In the genomic region with DNA sequence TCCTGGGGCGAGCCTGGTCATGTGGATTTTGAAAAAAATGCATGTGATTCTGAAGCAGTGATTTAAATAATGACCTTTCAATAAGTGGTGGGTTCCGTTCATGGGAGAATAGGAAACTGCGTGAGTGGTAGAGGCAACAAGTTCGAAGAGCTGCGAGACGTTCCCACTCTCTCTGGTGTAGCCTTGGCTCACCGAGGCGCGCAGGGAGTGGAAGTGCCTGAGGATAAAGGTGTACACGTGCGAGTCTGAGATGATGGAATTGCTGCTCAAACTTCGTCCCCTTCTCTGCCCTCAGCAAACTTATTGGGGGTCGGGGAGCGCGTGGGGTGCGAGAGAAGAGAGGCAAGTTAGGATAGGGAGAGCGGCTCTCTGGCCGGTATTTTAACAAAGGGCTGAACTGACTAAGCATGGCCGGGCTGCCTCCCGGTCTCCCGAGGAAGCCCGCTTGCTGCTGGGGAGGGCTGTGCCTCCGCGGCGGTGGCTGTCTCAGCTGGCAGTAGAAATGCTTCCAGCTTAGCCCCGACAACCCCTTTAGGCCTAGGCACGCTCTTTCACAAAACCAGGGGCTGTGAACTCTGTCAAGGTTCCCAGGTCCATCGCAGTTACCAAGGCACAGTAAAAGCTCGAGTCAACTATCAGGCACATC, we compare ENCODE assay signal across 8 cellular contexts. TPM values are rescaled to one million over a fixed set of nuclear protein-coding genes. Genes with fewer than 3 reads are reported as not detected.
DNase-seq lines count a peak whose midpoint lies in the region; ATAC-seq lines count a peak whose summit lies in the region.

No MANE protein-coding gene starts in this region.

- peaks cover 5% of the 10 kb centered on the region; the same call in 1 of the 2 replicates for H3K4me1 ChIP-seq in HUES64 (ENCODE audit: insufficient read depth, low read length)
- peaks cover 13 to 14% of the 10 kb centered on the region in 2 donors for H3K4me1 ChIP-seq in duodenal mucosa (ENCODE audit: control insufficient read depth in 1 of 2, insufficient read depth in 2 of 2, low read length in 2 of 2)

- H3K9ac ChIP-seq in HUES64 (ENCODE audit: low read depth, low read length) = peak overlapping the region; percentile 82
- peak overlapping the region; percentile 91 to 95 for H3K9ac ChIP-seq in duodenal mucosa (ENCODE audit: low read depth in 1 of 2, low read length in 2 of 2)

- H3K36me3 ChIP-seq in HUES64 (ENCODE audit: insufficient read depth, low read length) (peaks cover 13% of the 10 kb centered on the region), duodenal mucosa (ENCODE audit: control insufficient read depth in 1 of 2, insufficient read depth in 2 of 2, low read length in 2 of 2) (peaks cover 0 to 4% of the 10 kb centered on the region in 2 donors)

- WGBS in HUES64 = 10% methylated on average over 29 of the region's 29 CpGs

- peak; percentile 20 for ATAC-seq in GM21526 (IDR thresholded peaks at IDR 0.05; ENCODE audit: low FRiP score, unreplicated experiment)
- ATAC-seq in memory B cell (ENCODE audit: low read depth) = peak; percentile 20
- ATAC-seq in stimulated activated naive B cell treated with anti-CD40 and anti-IgM and Interleukin-4, amounts not matched to agents 10 μg/mL and 1 μg/mL and 100 μg/mL, for 72 hours (replicated peaks) = peak; percentile 36

- peak overlapping the region; percentile 100 for H3K27ac Mint-ChIP-seq in memory B cell
- H3K27ac Mint-ChIP-seq in stimulated activated naive B cell treated with anti-CD40 and anti-IgM and Interleukin-4, amounts not matched to agents 10 μg/mL and 1 μg/mL and 100 μg/mL, for 72 hours = peak overlapping the region; percentile 100

- H3K9me3 Mint-ChIP-seq in memory B cell = no peaks in the 10 kb centered on the region
- no peaks in the 10 kb centered on the region for H3K9me3 Mint-ChIP-seq in stimulated activated naive B cell treated with anti-CD40 and anti-IgM and Interleukin-4, amounts not matched to agents 10 μg/mL and 1 μg/mL and 100 μg/mL, for 72 hours

- H3K27me3 ChIP-seq in HUES64 (ENCODE audit: insufficient read depth, low read length) (no peaks in the 10 kb centered on the region), duodenal mucosa (ENCODE audit: control insufficient read depth in 1 of 2, insufficient read depth in 2 of 2, low read length in 2 of 2) (no peaks in the 10 kb centered on the region)

- peaks cover 27% of the 10 kb centered on the region for H3K4me1 Mint-ChIP-seq in memory B cell
- H3K4me1 Mint-ChIP-seq in stimulated activated naive B cell treated with anti-CD40 and anti-IgM and Interleukin-4, amounts not matched to agents 10 μg/mL and 1 μg/mL and 100 μg/mL, for 72 hours = peaks cover 23 to 51% of the 10 kb centered on the region in 2 donors

- H3K9me3 ChIP-seq in HUES64 (ENCODE audit: insufficient read depth, low read depth, low read length) = no peaks in the 10 kb centered on the region
- H3K9me3 ChIP-seq in duodenal mucosa (ENCODE audit: control insufficient read depth in 1 of 2, low read length in 2 of 2) = no peaks in the 10 kb centered on the region

- peak overlapping the region; percentile 96 for H3K4me3 Mint-ChIP-seq in memory B cell
- peak overlapping the region; percentile 93 to 100 for H3K4me3 Mint-ChIP-seq in stimulated activated naive B cell treated with anti-CD40 and anti-IgM and Interleukin-4, amounts not matched to agents 10 μg/mL and 1 μg/mL and 100 μg/mL, for 72 hours

- no peaks in the 10 kb centered on the region for H3K27me3 Mint-ChIP-seq in memory B cell
- no peaks in the 10 kb centered on the region for H3K27me3 Mint-ChIP-seq in stimulated activated naive B cell treated with anti-CD40 and anti-IgM and Interleukin-4, amounts not matched to agents 10 μg/mL and 1 μg/mL and 100 μg/mL, for 72 hours

- peak overlapping the region; percentile 70 for H3K4me3 ChIP-seq in HUES64 (ENCODE audit: low read length)
- peak overlapping the region; percentile 89 to 91 for H3K4me3 ChIP-seq in duodenal mucosa (ENCODE audit: low read depth in 1 of 2, low read length in 2 of 2)

- DNase-seq in ELR (ENCODE audit: low read depth) (peak; percentile 54), memory B cell (ENCODE audit: low spot score in 2 of 2) (peak in 1 of 2 donors; percentile 35), SKM-1 (lab: John Stamatoyannopoulos, UW; ENCODE audit: unreplicated experiment) (no peak)
- peak; percentile 28 to 38 for DNase-seq in activated CD4-positive, alpha-beta T cell treated with anti-CD3 and anti-CD28 coated beads for 4 hours
- peak; percentile 38 for DNase-seq in stimulated activated naive B cell treated with anti-CD40 and anti-IgM and Interleukin-4, amounts not matched to agents 10 μg/mL and 1 μg/mL and 100 μg/mL, for 72 hours

- H3K36me3 Mint-ChIP-seq in memory B cell = peaks cover 6% of the 10 kb centered on the region
- peaks cover 22 to 42% of the 10 kb centered on the region in 2 donors for H3K36me3 Mint-ChIP-seq in stimulated activated naive B cell treated with anti-CD40 and anti-IgM and Interleukin-4, amounts not matched to agents 10 μg/mL and 1 μg/mL and 100 μg/mL, for 72 hours

- H3K27ac ChIP-seq in HUES64 (ENCODE audit: low read depth, low read length) = peak overlapping the region; percentile 83
- peak overlapping the region; percentile 94 for H3K27ac ChIP-seq in duodenal mucosa (ENCODE audit: low read depth, low read length)

RNA-seq across cellular contexts. Expression of gene STT3A, which starts 0.9 kb away (rescaled TPM):
- 119 TPM for polyA plus RNA-seq in HUES64 (2013, experiment 1 of 2)
- polyA plus RNA-seq in HUES64 (2013, experiment 2 of 2) = 120 TPM

RNA-seq across cellular contexts. Expression of gene EI24, which starts 22.5 kb away (rescaled TPM):
- polyA plus RNA-seq in HUES64 (2013, experiment 1 of 2) = 125 TPM
- polyA plus RNA-seq in HUES64 (2013, experiment 2 of 2) = 125 TPM

RNA-seq across cellular contexts. Expression of gene CHEK1, which starts 33.2 kb away (rescaled TPM):
- polyA plus RNA-seq in HUES64 (2013, experiment 1 of 2) = 74.4 TPM
- polyA plus RNA-seq in HUES64 (2013, experiment 2 of 2) = 76.5 TPM
